Comparison of ENCODE assay signal across 9 cellular contexts in the genomic region with DNA sequence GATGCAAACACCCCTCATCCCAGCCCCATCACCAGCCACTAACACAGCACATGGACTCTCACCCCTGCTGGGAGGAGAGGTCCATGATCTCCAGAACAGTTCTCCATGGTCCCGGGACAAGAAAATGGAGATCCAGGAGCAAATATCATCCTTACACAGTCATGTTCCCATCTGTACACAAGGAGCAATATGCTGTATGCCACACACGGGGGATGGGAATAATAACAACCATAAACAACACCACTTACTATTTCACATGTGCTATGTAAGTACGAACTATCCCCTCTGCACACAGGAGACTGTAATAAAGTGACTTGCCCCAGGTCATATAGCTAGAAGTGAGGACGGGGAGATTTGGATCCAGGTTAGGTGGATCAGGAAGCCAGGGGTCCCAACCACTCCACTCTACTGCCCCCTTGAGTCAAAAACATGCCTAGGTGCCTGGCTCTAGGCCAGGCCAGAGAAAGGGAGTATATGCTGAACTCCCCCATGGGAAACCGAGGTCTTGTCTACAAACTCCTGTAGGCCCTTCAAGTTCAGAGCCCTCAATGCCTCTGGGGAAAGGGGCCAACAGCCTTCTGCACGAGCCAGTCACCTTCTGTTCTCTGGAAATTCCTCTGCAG. TPM values are rescaled to one million over a fixed set of nuclear protein-coding genes. Genes with fewer than 3 reads are reported as not detected.
DNase-seq lines count a peak whose midpoint lies in the region; ATAC-seq, FAIRE-seq and TF ChIP-seq lines count a peak whose summit lies in the region.
"Had no signal": no experiment of that assay in that cellular context is flagged by ENCODE, and none has a peak within 500 bp of the region (broad histone marks: within the 10 kb centered on the region; RNA-seq: fewer than 3 reads in every experiment).

No MANE protein-coding gene starts in this region.

- no peak for FAIRE-seq in HTR-8/SVneo (lab: Jason Lieb, UNC)
- FAIRE-seq: A204.1 had no signal

- H3K4me1 Mint-ChIP-seq in stimulated activated memory B cell treated with anti-CD40 and anti-IgM and Interleukin-4, amounts not matched to agents 10 μg/mL and 1 μg/mL and 100 μg/mL, for 72 hours = peaks cover 9% of the 10 kb centered on the region

- no peak overlapping the region for H3K4me3 ChIP-seq in heart right ventricle

- H3K9me3 Mint-ChIP-seq in stimulated activated memory B cell treated with anti-CD40 and anti-IgM and Interleukin-4, amounts not matched to agents 10 μg/mL and 1 μg/mL and 100 μg/mL, for 72 hours = no peaks in the 10 kb centered on the region

- no peaks in the 10 kb centered on the region for H3K9me3 ChIP-seq in heart right ventricle

- intact Hi-C loops in heart right ventricle (cut with DNase I) = loop anchor here in 4 of 10 donors (1.0 to 5.0 kb wide), 2 partner anchors 75 to 76 kb away; no protein-coding TSS in a partner anchor

- H3K36me3 Mint-ChIP-seq in stimulated activated memory B cell treated with anti-CD40 and anti-IgM and Interleukin-4, amounts not matched to agents 10 μg/mL and 1 μg/mL and 100 μg/mL, for 72 hours = no peaks in the 10 kb centered on the region

- peaks cover 0 to 27% (median 10%) of the 10 kb centered on the region in 9 donors for H3K4me1 ChIP-seq in heart right ventricle

- no peak overlapping the region for H3K27ac Mint-ChIP-seq in stimulated activated memory B cell treated with anti-CD40 and anti-IgM and Interleukin-4, amounts not matched to agents 10 μg/mL and 1 μg/mL and 100 μg/mL, for 72 hours

- DNase-seq in DMS 273 (lab: John Stamatoyannopoulos, UW; ENCODE audit: unreplicated experiment) (peak; percentile 66), DMS 273 treated with DMSO at 0.1 percent for 48 hours (lab: John Stamatoyannopoulos, UW) (no peak), HTR-8/SVneo (ENCODE audit: insufficient read length, low spot score) (peak; percentile 19), heart right ventricle (peak; percentile 23 to 40), H4 (ENCODE audit: low spot score) (no peak), cortex of kidney (lab: John Stamatoyannopoulos, UW) (no peak)
- peak; percentile 26 to 46 for DNase-seq in activated CD4-positive, alpha-beta T cell treated with anti-CD3 and anti-CD28 coated beads, Interleukin-2, amount 50 U/mL, for 48 hours

- peaks cover 8% of the 10 kb centered on the region for H3K27me3 Mint-ChIP-seq in stimulated activated memory B cell treated with anti-CD40 and anti-IgM and Interleukin-4, amounts not matched to agents 10 μg/mL and 1 μg/mL and 100 μg/mL, for 72 hours

- H3K36me3 ChIP-seq in heart right ventricle = no peaks in the 10 kb centered on the region

- 63 to 67% methylated on average over 6 of the region's 6 CpGs for WGBS in heart right ventricle, 2 donors

- H3K27me3 ChIP-seq in heart right ventricle = peaks cover 0 to 6% (median 0%) of the 10 kb centered on the region in 7 donors

- ATAC-seq in heart right ventricle = peak in 7 of 8 donors; percentile 42 to 70 (median 53)
- ATAC-seq in stimulated activated memory B cell treated with anti-CD40 and anti-IgM and Interleukin-4, amounts not matched to agents 10 μg/mL and 1 μg/mL and 100 μg/mL, for 72 hours = peak; percentile 59

- H3K27ac ChIP-seq in heart right ventricle = no peak overlapping the region

- H3K4me3 Mint-ChIP-seq in stimulated activated memory B cell treated with anti-CD40 and anti-IgM and Interleukin-4, amounts not matched to agents 10 μg/mL and 1 μg/mL and 100 μg/mL, for 72 hours = no peak overlapping the region

- peak in 7 of 9 donors; percentile 54 to 65 (median 60) for TF ChIP-seq CTCF in heart right ventricle (IDR thresholded peaks at IDR 0.05)

RNA-seq across cellular contexts. Expression of a gene that starts 34.1 kb away (rescaled TPM):
- total RNA-seq in heart right ventricle = 10 to 100 TPM; 39.9 to 73.8 (median 58.2) TPM
- polyA plus RNA-seq in heart right ventricle = 10 to 100 TPM; 11.0 to 13.8 TPM
- total RNA-seq in H4 (2014; rRNA removed; shearing (Covaris generic)) = 8.2 and 9.3 TPM in 2 replicates

RNA-seq across cellular contexts. Expression of a gene that starts 55.6 kb away (rescaled TPM):
- 100 to 1,000 TPM in 3 of 10 donors, 10 to 100 TPM in 7; 70.1 to 128 (median 81.9) TPM for total RNA-seq in heart right ventricle
- 10 to 100 TPM; 17.3 to 18.6 TPM for polyA plus RNA-seq in heart right ventricle
- 28.7 and 38.8 TPM in 2 replicates for total RNA-seq in H4 (2014; rRNA removed; shearing (Covaris generic))

Comparison
In these comparisons a context has a peak if more than half of its experiments do, and no peak if none do; other contexts are left out.
1. DNase-seq: peak in DMS 273 (single experiment), HTR-8/SVneo (single experiment), activated CD4-positive, alpha-beta T cell treated with anti-CD3 and anti-CD28 coated beads, Interleukin-2, amount 50 U/mL, for 48 hours (2 of 2) and heart right ventricle (2 of 2); none in DMS 273 treated with DMSO at 0.1 percent for 48 hours (single experiment), H4 (single experiment) and cortex of kidney (single experiment).